ENCODE assay signal across 18 cellular contexts in genomic region chr2:10915731-10916331, GRCh38. TPM values are rescaled to one million over a fixed set of nuclear protein-coding genes. Genes with fewer than 3 reads are reported as not detected.
DNase-seq lines count a peak whose midpoint lies in the region; ATAC-seq, FAIRE-seq and TF ChIP-seq lines count a peak whose summit lies in the region.
"Had no signal": no experiment of that assay in that cellular context is flagged by ENCODE, and none has a peak within 500 bp of the region (broad histone marks: within the 10 kb centered on the region; RNA-seq: fewer than 3 reads in every experiment).

No MANE protein-coding gene starts in this region.

- no peak overlapping the region for H3K4me3 ChIP-seq in GM23338
- no peak overlapping the region for H3K4me3 ChIP-seq in IMR-90 (ENCODE audit: insufficient read depth, low read depth, low read length)
- H3K4me3 ChIP-seq in H1 (ENCODE audit: extremely low read depth in 1 of 4, insufficient read depth in 2 of 4, low read depth in 3 of 4, low read length in 4 of 4): no peak overlapping the region
- H3K4me3 ChIP-seq in brain microvascular endothelial cell (ENCODE audit: low read depth, low read length): no peak overlapping the region

- POLR2A ChIA-PET in IMR-90 (lab: Charles Lee; ENCODE audit: unreplicated experiment) (no interaction called here), H1 (lab: Charles Lee; ENCODE audit: partially characterized antibody) (no interaction called here)

- in situ Hi-C loops in IMR-90 (cut with MboI; ENCODE audit: low sequenced_read_pairs) (no loop called here), brain microvascular endothelial cell (cut with HindIII; ENCODE audit: low pct_ligation_motif_present, low sequenced_read_pairs) (no loop called here)

- H3K14ac ChIP-seq in IMR-90 (replicated peaks; ENCODE audit: low read depth, low read length) (no peak overlapping the region), H1 (ENCODE audit: insufficient read length) (no peak overlapping the region)

- DNase-seq in GM23338 (ENCODE audit: low spot score) (no peak), IMR-90 (no peak), H1 (ENCODE audit: low read depth in 1 of 2, low spot score in 2 of 2) (no peak), nephron progenitor cell (no peak), anterior cingulate cortex (lab: John Stamatoyannopoulos, UW) (no peak), brain microvascular endothelial cell (no peak)
- DNase-seq: ACHN; Calu3; CD4-positive, alpha-beta T cell; HCEC 1CT; KBM-7; NCI-H1092; NCI-H2107; NCI-H345 had no signal

- no peak for FAIRE-seq in H1 (lab: Jason Lieb, UNC)
- FAIRE-seq: GM18507 had no signal

- no peak overlapping the region for H2AK9ac ChIP-seq in IMR-90 (replicated peaks; ENCODE audit: low read depth, low read length, poor library complexity)

- H3K27ac Mint-ChIP-seq in GM23338 (no peak overlapping the region), nephron progenitor cell (peak overlapping the region; percentile 40)
- H3K27ac Mint-ChIP-seq: CD4-positive, alpha-beta T cell had no signal

- peak overlapping the region; percentile 51; the same call in 1 of the 2 replicates for H2AK5ac ChIP-seq in IMR-90 (ENCODE audit: low read depth, low read length)
- H2AK5ac ChIP-seq in H1 (ENCODE audit: low read depth, low read length): no peak overlapping the region

- no peak overlapping the region for H3K18ac ChIP-seq in IMR-90 (ENCODE audit: low read depth, low read length)
- peak overlapping the region; percentile 32; the same call in 1 of the 2 replicates for H3K18ac ChIP-seq in H1 (ENCODE audit: extremely low read depth, low read length)

- H4K91ac ChIP-seq in IMR-90 (ENCODE audit: insufficient read depth, low read depth, low read length): no peak overlapping the region
- H4K91ac ChIP-seq in H1 (replicated peaks; ENCODE audit: insufficient read length, low read length): peak overlapping the region; percentile 46

- no peak overlapping the region for H2BK5ac ChIP-seq in IMR-90 (ENCODE audit: low read depth, low read length, poor library complexity, severe bottlenecking)
- H2BK5ac ChIP-seq in H1 (ENCODE audit: low read depth, low read length): no peak overlapping the region

- H2BK120ac ChIP-seq in IMR-90 (ENCODE audit: low read depth, low read length): no peak overlapping the region
- H2BK120ac ChIP-seq in H1 (replicated peaks; ENCODE audit: low read depth, low read length): no peak overlapping the region

- no peaks in the 10 kb centered on the region for H3F3A ChIP-seq in GM23338 (replicated peaks; ENCODE audit: low read depth)

- H3K4me1 ChIP-seq in GM23338 (ENCODE audit: insufficient read depth) (peaks cover 10% of the 10 kb centered on the region), IMR-90 (ENCODE audit: control insufficient read depth, insufficient read depth, low read length) (peaks cover 8% of the 10 kb centered on the region), H1 (replicated peaks in 1 of 4; ENCODE audit: control insufficient read depth in 3 of 4, insufficient read depth in 4 of 4, low read length in 3 of 4) (peaks cover 0 to 28% (median 18%) of the 10 kb centered on the region in 4 experiments; a peak in 6 of 7 replicates)

- H4K20me1 ChIP-seq in GM23338 (replicated peaks; ENCODE audit: insufficient read depth) (no peaks in the 10 kb centered on the region), IMR-90 (ENCODE audit: insufficient read depth, low read length) (no peaks in the 10 kb centered on the region), H1 (replicated peaks in 1 of 2; ENCODE audit: control insufficient read depth in 1 of 2, insufficient read depth in 2 of 2, low read length in 2 of 2) (peaks cover 3 to 5% of the 10 kb centered on the region in 2 experiments)

- H3K79me2 ChIP-seq in GM23338 (replicated peaks; ENCODE audit: insufficient read depth) (no peaks in the 10 kb centered on the region), H1 (ENCODE audit: control insufficient read depth in 1 of 2, insufficient read depth in 2 of 2, low read length in 2 of 2) (no peaks in the 10 kb centered on the region)

- WGBS in IMR-90 (ENCODE audit: extremely low coverage in 2 of 2, insufficient read length in 1 of 2), 2 experiments: 100% methylated on average over 1 of the region's 11 CpGs; no CpG with 5 or more reads in 1 of the 2 experiments
- WGBS in H1 (ENCODE audit: extremely low coverage in 1 of 2, insufficient coverage in 1 of 2, insufficient read length in 1 of 2, insufficient replicate concordance in 2 of 2, low coverage in 1 of 2, low lambda C conversion rate in 2 of 2, missing lambda C conversion rate in 1 of 2), 2 experiments: 78% methylated on average over 5 of the region's 11 CpGs; no CpG with 5 or more reads in 1 of the 2 experiments

- H2BK20ac ChIP-seq in IMR-90 (ENCODE audit: low read depth, low read length) (no peak overlapping the region), H1 (ENCODE audit: low read length) (no peak overlapping the region)

- H3K23me2 ChIP-seq in H1 (ENCODE audit: low read depth, low read length): peaks cover 10% of the 10 kb centered on the region; the same call in 1 of the 2 replicates

- TF ChIP-seq POLR2A in IMR-90 (IDR thresholded peaks at IDR 0.05; ENCODE audit: low read depth, low read length) (no peak), H1 (IDR thresholded peaks at IDR 0.05; ENCODE audit: control extremely low read depth in 1 of 2, low read depth in 2 of 2, low read length in 2 of 2) (no peak)

- H4K5ac ChIP-seq in IMR-90 (ENCODE audit: low read depth, low read length) (no peak overlapping the region), H1 (ENCODE audit: insufficient read length, low read depth, low read length) (no peak overlapping the region)

- no peak overlapping the region for H3K56ac ChIP-seq in IMR-90 (ENCODE audit: extremely low read depth, insufficient read depth, low read length)
- H3K56ac ChIP-seq in H1 (replicated peaks; ENCODE audit: insufficient read length, low read depth, low read length): no peak overlapping the region

- no peak overlapping the region for H2BK15ac ChIP-seq in IMR-90 (ENCODE audit: low read depth, low read length)
- 0 out of 2 replicates have a peak overlapping the region, but pooled peaks have one; percentile 46 for H2BK15ac ChIP-seq in H1 (ENCODE audit: low read length)

- H3K9me2 ChIP-seq in GM23338 (ENCODE audit: insufficient read depth): no peaks in the 10 kb centered on the region

- no peak for TF ChIP-seq EP300 in H1 (IDR thresholded peaks at IDR 0.05; ENCODE audit: borderline replicate concordance in 1 of 2, low read depth in 2 of 2, low read length in 2 of 2)

- H4K8ac ChIP-seq in IMR-90 (ENCODE audit: low read depth in 2 of 2, low read length in 2 of 2) (no peak overlapping the region), H1 (ENCODE audit: extremely low read depth, insufficient read depth, low read length) (no peak overlapping the region)

- H3K36me3 ChIP-seq in GM23338 (ENCODE audit: insufficient read depth) (no peaks in the 10 kb centered on the region), IMR-90 (ENCODE audit: control insufficient read depth, insufficient read depth, low read length) (no peaks in the 10 kb centered on the region), H1 (ENCODE audit: control insufficient read depth in 2 of 4, insufficient read depth in 4 of 4, low read length in 3 of 4) (no peaks in the 10 kb centered on the region; a peak in 1 of 8 replicates), brain microvascular endothelial cell (replicated peaks) (no peaks in the 10 kb centered on the region)

- H3K79me1 ChIP-seq in IMR-90 (ENCODE audit: low read depth in 1 of 2, low read length in 2 of 2) (peaks cover 0 to 28% of the 10 kb centered on the region in 2 experiments; a peak in 2 of 4 replicates), H1 (ENCODE audit: low read depth, low read length) (no peaks in the 10 kb centered on the region)

- H3K9ac ChIP-seq in IMR-90 (ENCODE audit: low read depth, low read length): no peak overlapping the region
- no peak overlapping the region for H3K9ac ChIP-seq in H1 (replicated peaks in 1 of 4; ENCODE audit: extremely low read depth in 1 of 4, low read depth in 3 of 4, low read length in 3 of 4)

- no peak overlapping the region for H3K4me3 Mint-ChIP-seq in GM23338
- peak overlapping the region; percentile 43 for H3K4me3 Mint-ChIP-seq in nephron progenitor cell
- H3K4me3 Mint-ChIP-seq: CD4-positive, alpha-beta T cell had no signal

- TF ChIP-seq RAD21 in IMR-90 (IDR thresholded peaks at IDR 0.05; ENCODE audit: low read length) (no peak), H1 (IDR thresholded peaks at IDR 0.05 in 1 of 2, conservative IDR thresholded peaks at IDR 0.05 in 1 of 2; ENCODE audit: low read depth in 2 of 2, low read length in 2 of 2) (no peak)

- no peak for TF ChIP-seq CTCF in GM23338 (conservative IDR thresholded peaks at IDR 0.05; ENCODE audit: low read depth in 2 of 2)
- TF ChIP-seq CTCF in IMR-90 (conservative IDR thresholded peaks at IDR 0.05; ENCODE audit: low read depth, low read length): no peak
- TF ChIP-seq CTCF in H1 (IDR thresholded peaks at IDR 0.05; ENCODE audit: control extremely low read depth in 1 of 3, insufficient read depth in 1 of 3, low read depth in 1 of 3, low read length in 3 of 3): no peak
- no peak for TF ChIP-seq CTCF in nephron progenitor cell (IDR thresholded peaks at IDR 0.05)
- TF ChIP-seq CTCF in brain microvascular endothelial cell (IDR thresholded peaks at IDR 0.05; ENCODE audit: low read depth, low read length, missing control alignments): no peak

- ATAC-seq in GM23338: peak; percentile 5; the same call in 2 of the 3 replicates
- no peak for ATAC-seq in IMR-90 (ENCODE audit: low read depth)
- ATAC-seq in HG03460 (IDR thresholded peaks at IDR 0.05; ENCODE audit: unreplicated experiment): no peak
- ATAC-seq: Panc1, Right ventricle myocardium inferior had no signal

- H3K27ac ChIP-seq in GM23338 (ENCODE audit: low read depth) (no peak overlapping the region), IMR-90 (ENCODE audit: insufficient read depth, low read length) (no peak overlapping the region), H1 (ENCODE audit: low read depth, low read length) (no peak overlapping the region), brain microvascular endothelial cell (no peak overlapping the region)

- intact Hi-C loops in IMR-90 (cut with micrococcal nuclease): no loop called here

- H3K9me3 ChIP-seq in IMR-90 (ENCODE audit: control insufficient read depth, insufficient read depth, low read length) (no peaks in the 10 kb centered on the region), H1 (ENCODE audit: insufficient read depth in 2 of 2, low read depth in 1 of 2, low read length in 1 of 2) (peaks cover 0 to 4% of the 10 kb centered on the region in 2 experiments; a peak in 1 of 4 replicates)

- dilution Hi-C loops in IMR-90 (cut with HindIII; ENCODE audit: low sequenced_read_pairs, unreplicated experiment): no loop called here

- H3K36me3 Mint-ChIP-seq in GM23338 (ENCODE audit: low read depth) (peaks cover 2% of the 10 kb centered on the region; the same call in 2 of the 3 replicates), nephron progenitor cell (ENCODE audit: low read depth) (no peaks in the 10 kb centered on the region)

- H3K27me3 ChIP-seq in GM23338 (ENCODE audit: insufficient read depth) (peaks cover 32% of the 10 kb centered on the region), IMR-90 (ENCODE audit: control insufficient read depth, insufficient read depth, low read length) (no peaks in the 10 kb centered on the region), H1 (replicated peaks in 1 of 4; ENCODE audit: control insufficient read depth in 3 of 4, extremely low read depth in 1 of 4, insufficient read depth in 3 of 4, low read length in 3 of 4) (peaks cover 13 to 41% (median 29%) of the 10 kb centered on the region in 4 experiments; a peak in 6 of 7 replicates), brain microvascular endothelial cell (replicated peaks) (peaks cover 5% of the 10 kb centered on the region)

- no TSS peak for BruUV-seq in IMR-90 (replicated peaks; lab: Mats Ljungman, UMichigan)

- H3K9me1 ChIP-seq in IMR-90 (ENCODE audit: insufficient read depth, low read length): peaks cover 13% of the 10 kb centered on the region

- H3K4me2 ChIP-seq in GM23338 (no peak overlapping the region), IMR-90 (ENCODE audit: low read depth, low read length) (no peak overlapping the region), H1 (ENCODE audit: insufficient read depth in 1 of 2, low read depth in 2 of 2, low read length in 2 of 2) (no peak overlapping the region)

- H3K27me3 Mint-ChIP-seq in GM23338 (ENCODE audit: insufficient read depth, low read depth, poor library complexity) (peaks cover 35% of the 10 kb centered on the region), nephron progenitor cell (ENCODE audit: low read depth, poor library complexity) (peaks cover 72% of the 10 kb centered on the region)

- H2AFZ ChIP-seq in GM23338 (no peak overlapping the region), IMR-90 (replicated peaks; ENCODE audit: low read length, poor library complexity) (no peak overlapping the region), H1 (ENCODE audit: low read length) (0 out of 2 replicates have a peak overlapping the region, but pooled peaks have one; percentile 79)

- peaks cover 43% of the 10 kb centered on the region for H3K4me1 Mint-ChIP-seq in GM23338
- peaks cover 53% of the 10 kb centered on the region for H3K4me1 Mint-ChIP-seq in nephron progenitor cell

- no peak overlapping the region for H2BK12ac ChIP-seq in H1 (ENCODE audit: low read depth, low read length)

- H3K9me3 Mint-ChIP-seq in GM23338 (peaks cover 2% of the 10 kb centered on the region), nephron progenitor cell (peaks cover 7% of the 10 kb centered on the region)
- H3K9me3 Mint-ChIP-seq: CD4-positive, alpha-beta T cell had no signal

- CTCF ChIA-PET in IMR-90 (lab: Yijun Ruan, JAX) (no interaction called here), H1 (lab: Charles Lee; ENCODE audit: partially characterized antibody) (interaction anchor here (0.9 to 13.4 kb wide), 13 partner anchors 9 to 208 kb away, joined by 3 to 234 read pairs (median 4); no protein-coding TSS in a partner anchor)

- H3K23ac ChIP-seq in IMR-90 (ENCODE audit: low read depth, low read length) (no peak overlapping the region), H1 (ENCODE audit: insufficient read length) (no peak overlapping the region)

- H3K4ac ChIP-seq in IMR-90 (ENCODE audit: low read depth, low read length) (no peak overlapping the region), H1 (replicated peaks; ENCODE audit: insufficient read length, low read depth, low read length) (no peak overlapping the region)

RNA-seq across cellular contexts. Expression of gene KCNF1, which starts 4.1 kb away (rescaled TPM):
- 0.70 and 1.5 TPM in 2 replicates for total RNA-seq in GM23338 (2014; rRNA removed; shearing (Covaris generic))
- polyA plus RNA-seq in GM23338 (2016; fragmentation: Nextera tagmentation; extraction: Ambion mirVana) (0.11 and 0.19 TPM in 2 replicates), IMR-90 (2012; rRNA removed) (1.4 TPM in 2 replicates), H1 (2011; rRNA removed) (1.5 and 1.6 TPM in 2 replicates)
- total RNA-seq in IMR-90 (2012; rRNA removed): 0.54 and 0.56 TPM in 2 replicates
- polyA plus RNA-seq in IMR-90 (2012; cell fraction: cytosol; rRNA removed): 0.61 and 2.1 TPM in 2 replicates
- polyA plus RNA-seq in IMR-90 (2012; cell fraction: nucleus; rRNA removed; ENCODE audit: low replicate concordance): 0.88 and 2.2 TPM in 2 replicates
- total RNA-seq in H1 (2021; fragmentation: NEBNext Ultra II Directional; extraction: Animal tissue kit (Norgen Biotek cat#: 25700)): 0.48 and 0.90 TPM in 2 replicates
- polyA plus RNA-seq in H1 (2011; cell fraction: cytosol; rRNA removed): 1.4 TPM
- polyA plus RNA-seq in H1 (2011; cell fraction: nucleus; rRNA removed): 1.4 TPM
- 0.74 to 0.92 TPM (median 0.86 TPM) in 4 replicates for polyA plus RNA-seq in H1 (2012, experiment 1 of 2)
- 0.71 TPM for polyA plus RNA-seq in H1 (2012, experiment 2 of 2)
- 1.0 TPM for polyA plus RNA-seq in H1 (2013, experiment 1 of 2)
- polyA plus RNA-seq in H1 (2013, experiment 2 of 2): 1.2 TPM
- polyA minus RNA-seq in H1 (2011; rRNA and poly(A)+ RNA removed): 0.68 and 1.6 TPM in 2 replicates
- 0.95 TPM for polyA minus RNA-seq in H1 (2011; cell fraction: cytosol; rRNA and poly(A)+ RNA removed)
- 1.4 TPM for polyA minus RNA-seq in H1 (2011; cell fraction: nucleus; rRNA and poly(A)+ RNA removed)
- total RNA-seq: Calu3; CD4-positive, alpha-beta T cell had no signal
